ENCODE assay signal across 22 cellular contexts in the genomic region with DNA sequence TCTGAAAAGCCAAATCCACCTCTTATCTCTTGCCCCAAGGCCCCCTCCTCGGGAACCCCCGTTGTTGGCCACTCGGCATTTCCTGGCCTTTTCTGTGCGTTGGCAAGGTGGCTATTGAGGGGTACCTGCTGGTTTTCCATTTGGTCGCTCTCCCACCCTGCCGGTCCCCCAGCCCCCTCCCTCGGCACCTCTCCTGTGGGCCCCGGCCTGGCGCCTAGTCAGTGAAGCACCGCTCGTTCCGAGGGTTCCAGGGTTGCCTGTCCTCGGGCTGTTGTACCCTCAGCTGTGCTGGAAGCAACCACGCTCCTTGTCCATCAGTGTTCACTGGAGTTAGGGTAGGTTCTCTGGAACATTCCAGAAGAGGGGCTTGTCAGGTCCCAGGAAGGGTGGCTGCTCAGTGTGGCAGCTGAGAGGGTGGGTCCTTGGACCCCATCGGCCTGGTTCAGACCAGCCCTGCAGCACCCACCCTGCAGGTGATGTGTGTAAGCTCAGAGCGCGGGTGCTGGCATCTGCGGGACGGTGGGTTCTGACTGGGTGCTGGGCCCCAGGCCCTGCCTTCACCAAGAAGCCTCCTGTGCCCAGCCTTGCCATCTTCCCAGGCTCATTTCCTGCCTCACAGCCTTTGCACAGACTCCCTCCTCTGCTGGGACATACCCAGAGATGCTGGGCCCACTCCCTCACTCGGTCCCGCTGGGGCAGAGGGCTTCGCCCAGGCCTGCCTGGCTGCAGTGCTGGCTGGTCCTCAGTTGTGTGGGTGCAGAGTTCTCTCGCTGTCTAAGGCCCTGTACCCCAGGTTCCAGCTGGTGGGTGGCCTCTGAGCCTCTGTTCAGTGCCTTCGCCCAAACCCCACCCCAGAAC. TPM values are rescaled to one million over a fixed set of nuclear protein-coding genes. Genes with fewer than 3 reads are reported as not detected.
"Had no signal": no experiment of that assay in that cellular context is flagged by ENCODE, and none has a peak within 500 bp of the region (broad histone marks: within the 10 kb centered on the region; RNA-seq: fewer than 3 reads in every experiment).

No MANE protein-coding gene starts in this region.

- H3K9ac ChIP-seq: neural progenitor cell had no signal

- H3K9me3 ChIP-seq: lower lobe of right lung, thyroid gland had no signal

- ATAC-seq: activated T-cell treated with anti-CD3 and anti-CD28 coated beads, Interleukin-2, amount 50 U/mL, for 4 hours; foreskin keratinocyte; left lobe of liver; lower lobe of right lung had no signal

- H3K27me3 ChIP-seq: foreskin keratinocyte, neural progenitor cell, thyroid gland had no signal

- H3K36me3 ChIP-seq: neural progenitor cell had no signal

- H3K27ac ChIP-seq: foreskin keratinocyte, lower lobe of right lung, neural progenitor cell had no signal

- FAIRE-seq: bronchial epithelial cell, TTC549 had no signal

- DNase-seq: activated B cell treated with CpG ODN at 0.5 μM for 24 hours; activated CD4-positive, alpha-beta T cell treated with anti-CD3 and anti-CD28 coated beads for 4 hours; activated CD4-positive, alpha-beta T cell treated with anti-CD3 and anti-CD28 coated beads, Interleukin-2, amount 50 U/mL, for 48 hours; activated CD8-positive, alpha-beta memory T cell treated with anti-CD3 and anti-CD28 coated beads, Interleukin-2, amount 50 U/mL, for 48 hours; activated naive CD4-positive, alpha-beta T cell treated with Interleukin-2 at 50 U/mL for 16 hours; activated naive CD8-positive, alpha-beta T cell treated with anti-CD3 and anti-CD28 coated beads, Interleukin-2, amount 10 ng/mL, durations not matched to agents 7 days and 5 days; activated T-cell treated with anti-CD3 and anti-CD28 coated beads, Interleukin-2, amount 50 U/mL, for 4 hours; amniotic stem cell; effector CD4-positive, alpha-beta T cell; foreskin keratinocyte; lower lobe of right lung; naive B cell; retina; stimulated activated CD4-positive, alpha-beta T cell treated with anti-CD3 and anti-CD28 coated beads, Interleukin-4, amount 100 ng/mL, for 24 hours; substantia nigra; T-helper 1 cell; thyroid gland had no signal

- H3K4me2 ChIP-seq: neural progenitor cell had no signal

- H2AFZ ChIP-seq: neural progenitor cell had no signal

- H3K4me1 ChIP-seq: foreskin keratinocyte, lower lobe of right lung had no signal

- H3K4me3 ChIP-seq: lower lobe of right lung, neural progenitor cell, thyroid gland had no signal

RNA-seq across cellular contexts. Expression of a gene that starts 21.3 kb away (rescaled TPM):
- total RNA-seq: left lobe of liver, lower lobe of right lung, mesenteric fat pad had no signal
